In the genomic region with DNA sequence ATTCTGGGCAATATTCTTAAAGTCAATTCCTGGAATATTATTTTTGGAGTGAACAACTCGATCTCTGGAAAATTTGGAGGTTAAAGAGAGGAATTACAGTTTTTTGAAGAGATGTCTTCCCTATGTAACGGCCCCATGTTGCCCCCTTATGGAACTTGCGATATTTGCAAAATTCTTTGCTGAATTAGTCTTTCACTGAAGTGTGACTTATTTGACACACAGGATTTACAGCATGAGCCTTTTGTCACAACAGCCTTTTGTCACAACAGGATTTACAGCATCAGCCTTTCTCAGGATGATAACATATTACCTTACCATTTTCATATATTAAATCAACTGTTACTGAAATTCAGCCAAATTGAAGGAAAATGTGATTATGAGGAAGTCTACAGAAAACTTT, we compare ENCODE assay signal across 8 cellular contexts. TPM values are rescaled to one million over a fixed set of nuclear protein-coding genes. Genes with fewer than 3 reads are reported as not detected.
DNase-seq lines count a peak whose midpoint lies in the region; ATAC-seq, FAIRE-seq and TF ChIP-seq lines count a peak whose summit lies in the region.

No MANE protein-coding gene starts in this region.

- ATAC-seq in A549 (peak in 1 of 2 experiments; percentile 72; a peak in 3 of 6 replicates), gastrocnemius medialis (no peak), HG03280 (IDR thresholded peaks at IDR 0.05; ENCODE audit: unreplicated experiment) (no peak)

- TF ChIP-seq POLR2A in A549 (IDR thresholded peaks at IDR 0.05; ENCODE audit: low read length) (no peak), gastrocnemius medialis (IDR thresholded peaks at IDR 0.05) (no peak)

- POLR2A ChIA-PET in A549 (lab: Yijun Ruan, JAX) = no interaction called here

- DNase-seq in A549 (ENCODE audit: low read depth in 1 of 2, low spot score in 1 of 2) (peak; percentile 14 to 58), GM10266 (ENCODE audit: extremely low spot score) (peak; percentile 10), OCI-M2 (lab: John Stamatoyannopoulos, UW; ENCODE audit: unreplicated experiment) (peak; percentile 29), medulla oblongata (ENCODE audit: extremely low spot score) (peak; percentile 55), gastrocnemius medialis (no peak)
- peak; percentile 33 for DNase-seq in central memory CD4-positive, alpha-beta T cell

- TF ChIP-seq EP300 in A549 (IDR thresholded peaks at IDR 0.05) (no peak), Ishikawa (IDR thresholded peaks at IDR 0.05; ENCODE audit: borderline replicate concordance) (no peak)

- H3K4me1 ChIP-seq in A549 = peaks cover 15% of the 10 kb centered on the region; the same call in 1 of the 3 replicates
- peaks cover 0 to 7% of the 10 kb centered on the region in 2 donors for H3K4me1 ChIP-seq in gastrocnemius medialis

- peak; percentile 80 to 82 for TF ChIP-seq RAD21 in A549 (conservative IDR thresholded peaks at IDR 0.05 in 1 of 2, IDR thresholded peaks at IDR 0.05 in 1 of 2)
- TF ChIP-seq RAD21 in Ishikawa (IDR thresholded peaks at IDR 0.05; ENCODE audit: low read depth) = peak; percentile 73

- H3K9me3 ChIP-seq in A549 = peaks cover 4% of the 10 kb centered on the region; the same call in 2 of the 3 replicates
- H3K9me3 ChIP-seq in gastrocnemius medialis = no peaks in the 10 kb centered on the region

- no peaks in the 10 kb centered on the region for H3K27me3 ChIP-seq in gastrocnemius medialis

- no peaks in the 10 kb centered on the region for H3K36me3 ChIP-seq in gastrocnemius medialis

- CTCF ChIA-PET in A549 (lab: Yijun Ruan, JAX) = interaction anchor here (0.7 to 2.8 kb wide), 20 partner anchors 9 to 490 kb away, joined by 3 to 14 read pairs (median 4); partner anchors contain the start of gene SPTSSB

- peak; percentile 74 for TF ChIP-seq CTCF in A549 (IDR thresholded peaks at IDR 0.05)
- TF ChIP-seq CTCF in GM10266 (IDR thresholded peaks at IDR 0.05; ENCODE audit: control insufficient read depth, insufficient read depth, low read depth, missing control alignments) = peak; percentile 45
- no peak for TF ChIP-seq CTCF in gastrocnemius medialis (IDR thresholded peaks at IDR 0.05 in 4 of 5, conservative IDR thresholded peaks at IDR 0.05 in 1 of 5)

- in situ Hi-C loops in gastrocnemius medialis (cut with MboI; ENCODE audit: low sequenced_read_pairs in 4 of 4) = loop anchor here (25.0 kb wide), 3 partner anchors 472 to 722 kb away; partner anchors contain the start of gene ARL14 (in 2 of the 4)

- WGBS in A549 (ENCODE audit: missing lambda C conversion rate) = 6% methylated on average over 3 of the region's 3 CpGs

- H3K4me2 ChIP-seq in A549 = peak overlapping the region; percentile 35; the same call in 2 of the 3 replicates

- H3K27ac ChIP-seq in A549 = no peak overlapping the region
- no peak overlapping the region for H3K27ac ChIP-seq in gastrocnemius medialis

- no peak for FAIRE-seq in A549 (lab: Jason Lieb, UNC)

- intact Hi-C loops in gastrocnemius medialis (cut with DNase I; ENCODE audit: low total_unique reads) = no loop called here

- no peak overlapping the region for H3K4me3 ChIP-seq in A549
- no peak overlapping the region for H3K4me3 ChIP-seq in gastrocnemius medialis

TF ChIP-seq in A549, 52 proteins besides CTCF, POLR2A, EP300 and RAD21:
- TF ChIP-seq SMC3 (IDR thresholded peaks at IDR 0.05) (peak; percentile 72), FOSL2 (IDR thresholded peaks at IDR 0.05) (no peak), FOSL2 (CRISPR knock-in tag; IDR thresholded peaks at IDR 0.05) (no peak)

TF ChIP-seq in Ishikawa, 13 proteins besides CTCF, POLR2A, EP300 and RAD21:
- TF ChIP-seq, protein P1, sequence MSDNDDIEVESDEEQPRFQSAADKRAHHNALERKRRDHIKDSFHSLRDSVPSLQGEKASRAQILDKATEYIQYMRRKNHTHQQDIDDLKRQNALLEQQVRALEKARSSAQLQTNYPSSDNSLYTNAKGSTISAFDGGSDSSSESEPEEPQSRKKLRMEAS (IDR thresholded peaks at IDR 0.05) = no peak
- TF ChIP-seq TEAD4 (IDR thresholded peaks at IDR 0.05) = 0 out of 2 replicates have a peak, but pooled peaks have one; percentile 10
- TF ChIP-seq NFIC (IDR thresholded peaks at IDR 0.05) = 0 out of 2 replicates have a peak, but pooled peaks have one; percentile 7

RNA-seq across cellular contexts. Expression of gene SPTSSB, which starts 37.8 kb away (rescaled TPM):
- 0.43 TPM in 1 of 2 replicates, not detected in the other for polyA plus RNA-seq in A549 (2011; rRNA removed)
- polyA plus RNA-seq in A549 (2012; cell fraction: cytosol; rRNA removed) = not detected in 2 replicates
- not detected in 2 replicates for polyA plus RNA-seq in A549 (2012; cell fraction: nucleus; rRNA removed)
- 0.06 to 0.07 TPM in 2 of 3 replicates, not detected in the other for polyA plus RNA-seq in A549 (2017; fragmentation: RNase III; extraction: RNeasy Plus Mini Kit Qiagen cat#74134 plus additional on column Dnase treatment)
- polyA minus RNA-seq in A549 (2011; rRNA and poly(A)+ RNA removed) = not detected in 2 replicates
- total RNA-seq in gastrocnemius medialis = not detected

Comparison
In these comparisons a context has a peak if more than half of its experiments do, and no peak if none do; other contexts are left out.
1. DNase-seq: peak in A549 (2 of 2), GM10266 (single experiment), OCI-M2 (single experiment), central memory CD4-positive, alpha-beta T cell (single experiment) and medulla oblongata (single experiment); none in gastrocnemius medialis (0 of 2).
2. CTCF ChIP-seq: peak in A549 (single experiment) and GM10266 (single experiment); none in gastrocnemius medialis (0 of 5).